In the genomic region with DNA sequence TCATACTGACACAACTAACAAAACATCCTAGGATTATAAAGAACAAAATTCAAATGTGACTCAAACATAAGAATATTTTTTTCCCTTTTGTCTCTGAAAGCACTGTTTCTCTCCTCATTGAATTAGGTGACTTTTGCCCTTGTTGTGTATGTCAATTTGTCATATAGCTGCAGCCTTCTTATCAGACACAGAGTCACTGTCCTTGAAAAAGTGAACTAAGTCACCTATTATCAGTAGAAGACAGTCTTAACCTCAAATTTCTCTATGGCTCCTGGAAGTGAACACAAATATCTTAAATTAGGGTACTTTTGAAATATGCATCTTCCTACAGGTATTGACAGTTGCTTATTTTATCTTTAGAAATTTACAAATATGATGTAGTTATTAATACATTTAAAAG, we compare ENCODE assay signal across 1 cellular context.
TF ChIP-seq lines count a peak whose summit lies in the region.

No MANE protein-coding gene starts in this region.

TF ChIP-seq in K562, 482 proteins besides CTCF, POLR2A, EP300 and RAD21 (continued from another document):
- TF ChIP-seq, protein P1, sequence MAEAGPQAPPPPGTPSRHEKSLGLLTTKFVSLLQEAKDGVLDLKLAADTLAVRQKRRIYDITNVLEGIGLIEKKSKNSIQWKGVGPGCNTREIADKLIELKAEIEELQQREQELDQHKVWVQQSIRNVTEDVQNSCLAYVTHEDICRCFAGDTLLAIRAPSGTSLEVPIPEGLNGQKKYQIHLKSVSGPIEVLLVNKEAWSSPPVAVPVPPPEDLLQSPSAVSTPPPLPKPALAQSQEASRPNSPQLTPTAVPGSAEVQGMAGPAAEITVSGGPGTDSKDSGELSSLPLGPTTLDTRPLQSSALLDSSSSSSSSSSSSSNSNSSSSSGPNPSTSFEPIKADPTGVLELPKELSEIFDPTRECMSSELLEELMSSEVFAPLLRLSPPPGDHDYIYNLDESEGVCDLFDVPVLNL (CRISPR knock-in tag; IDR thresholded peaks at IDR 0.05; ENCODE audit: low read depth) = no peak
- TF ChIP-seq, protein P2, sequence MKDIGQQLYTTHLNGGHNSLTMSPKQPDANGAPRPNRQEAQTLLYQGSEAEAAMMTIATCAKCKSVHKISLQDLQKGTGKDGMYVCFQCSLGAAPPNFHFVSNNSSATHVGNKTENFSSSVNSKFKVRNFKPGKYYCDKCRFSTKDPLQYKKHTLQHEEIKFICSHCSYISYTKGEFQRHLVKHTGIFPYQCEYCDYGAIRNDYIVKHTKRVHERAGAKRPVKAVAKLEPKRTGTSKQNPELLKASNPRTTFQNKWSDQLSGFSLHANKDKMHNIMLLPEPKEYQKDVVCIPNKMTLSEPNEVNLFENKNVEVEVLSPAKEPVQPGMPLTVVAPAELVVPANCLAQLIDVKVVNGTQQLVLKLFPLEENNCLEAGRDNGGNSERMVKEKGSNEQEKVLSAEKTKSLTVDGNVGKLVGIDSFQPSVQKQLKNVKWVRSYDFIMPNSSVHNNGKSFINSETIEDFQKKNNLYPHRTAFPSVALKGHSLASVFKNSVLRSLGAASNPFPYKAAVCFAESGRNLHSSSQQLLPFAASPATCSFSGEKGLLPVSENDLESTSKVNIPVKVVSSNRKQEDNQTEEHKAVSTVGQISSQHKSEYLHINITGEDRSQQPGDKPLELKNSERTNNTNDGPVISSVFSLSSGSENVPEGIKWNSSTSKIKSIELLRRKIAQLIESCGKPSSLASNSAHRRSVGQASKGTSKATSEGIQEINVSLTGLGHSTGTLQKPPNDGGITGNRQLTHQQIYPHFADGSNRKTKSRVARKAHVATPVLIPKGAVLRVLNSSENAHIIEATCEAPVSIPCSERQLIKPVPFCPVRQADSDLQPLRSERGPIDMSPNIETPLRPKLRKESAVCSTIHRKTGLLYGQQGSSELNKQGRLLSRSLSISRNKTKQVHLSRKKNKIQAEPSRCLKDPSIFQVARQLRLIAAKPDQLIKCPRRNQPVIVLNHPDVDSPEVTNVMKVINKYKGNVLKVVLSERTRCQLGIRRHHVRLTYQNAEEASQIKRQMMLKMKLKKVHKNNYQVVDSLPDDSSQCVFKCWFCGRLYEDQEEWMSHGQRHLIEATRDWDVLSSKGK (CRISPR knock-in tag; IDR thresholded peaks at IDR 0.05) = no peak
- TF ChIP-seq ZBTB8A (IDR thresholded peaks at IDR 0.05; ENCODE audit: partially characterized antibody) (no peak), HDAC8 (tag; IDR thresholded peaks at IDR 0.05) (no peak), CBFA2T3 (IDR thresholded peaks at IDR 0.05) (peak; percentile 79), MEF2A (IDR thresholded peaks at IDR 0.05; ENCODE audit: control insufficient read depth, low read depth, low read length) (no peak), FOXA3 (CRISPR knock-in tag; conservative IDR thresholded peaks at IDR 0.05 in 1 of 2, IDR thresholded peaks at IDR 0.05 in 1 of 2) (0 out of 4 replicates have a peak, but pooled peaks of 1 of the 2 experiments have one; percentile 21), DPF2 (IDR thresholded peaks at IDR 0.05) (peak; percentile 70), TAL1 (IDR thresholded peaks at IDR 0.05) (peak; percentile 67), NCOR1 (IDR thresholded peaks at IDR 0.05) (peak; percentile 44), KDM4B (IDR thresholded peaks at IDR 0.05; ENCODE audit: borderline replicate concordance in 2 of 2, low read depth in 1 of 2) (no peak), CBFA2T2 (conservative IDR thresholded peaks at IDR 0.05) (peak; percentile 58), TCF3 (CRISPR knock-in tag; IDR thresholded peaks at IDR 0.05) (peak; percentile 84), TCF7L2 (IDR thresholded peaks at IDR 0.05; ENCODE audit: low read depth, low read length) (no peak), TRIM24 (IDR thresholded peaks at IDR 0.05) (no peak), NFXL1 (CRISPR knock-in tag; IDR thresholded peaks at IDR 0.05) (no peak), MEIS2 (IDR thresholded peaks at IDR 0.05; ENCODE audit: partially characterized antibody) (peak; percentile 62), HDAC1 (IDR thresholded peaks at IDR 0.05) (0 out of 4 replicates have a peak, but pooled peaks of 1 of the 2 experiments have one; percentile 10), NFIX (CRISPR knock-in tag; IDR thresholded peaks at IDR 0.05; ENCODE audit: low read depth) (no peak), ZNF717 (CRISPR knock-in tag; IDR thresholded peaks at IDR 0.05) (no peak), HNRNPLL (IDR thresholded peaks at IDR 0.05; ENCODE audit: low read depth, low read length, poor library complexity, severe bottlenecking) (no peak), KDM1A (IDR thresholded peaks at IDR 0.05) (0 out of 4 replicates have a peak, but pooled peaks of 1 of the 2 experiments have one; percentile 12), POLR2AphosphoS5 (IDR thresholded peaks at IDR 0.05; ENCODE audit: control insufficient read depth, insufficient read depth, low read depth, low read length) (0 out of 2 replicates have a peak, but pooled peaks have one; percentile 17), ZSCAN32 (CRISPR knock-in tag; IDR thresholded peaks at IDR 0.05) (no peak), ZNF561 (CRISPR knock-in tag; conservative IDR thresholded peaks at IDR 0.05) (no peak), ESRRA (IDR thresholded peaks at IDR 0.05; ENCODE audit: borderline replicate concordance, low read depth) (peak; percentile 37; the same call in 1 of the 2 replicates), ARID1B (IDR thresholded peaks at IDR 0.05) (peak; percentile 79), ZFP36 (IDR thresholded peaks at IDR 0.05; ENCODE audit: low read depth, low read length, partially characterized antibody) (no peak), BMI1 (IDR thresholded peaks at IDR 0.05; ENCODE audit: low read length) (no peak), PRMT5 (CRISPR knock-in tag; IDR thresholded peaks at IDR 0.05) (no peak), PML (IDR thresholded peaks at IDR 0.05; ENCODE audit: low read length) (0 out of 2 replicates have a peak, but pooled peaks have one; percentile 24), FOXK2 (conservative IDR thresholded peaks at IDR 0.05 in 1 of 2, IDR thresholded peaks at IDR 0.05 in 1 of 2; ENCODE audit: low read depth in 2 of 2) (0 out of 4 replicates have a peak, but pooled peaks of 1 of the 2 experiments have one; percentile 39), CBX3 (IDR thresholded peaks at IDR 0.05; ENCODE audit: borderline replicate concordance in 1 of 2, low read length in 2 of 2) (no peak)
- TF ChIP-seq, protein P3, sequence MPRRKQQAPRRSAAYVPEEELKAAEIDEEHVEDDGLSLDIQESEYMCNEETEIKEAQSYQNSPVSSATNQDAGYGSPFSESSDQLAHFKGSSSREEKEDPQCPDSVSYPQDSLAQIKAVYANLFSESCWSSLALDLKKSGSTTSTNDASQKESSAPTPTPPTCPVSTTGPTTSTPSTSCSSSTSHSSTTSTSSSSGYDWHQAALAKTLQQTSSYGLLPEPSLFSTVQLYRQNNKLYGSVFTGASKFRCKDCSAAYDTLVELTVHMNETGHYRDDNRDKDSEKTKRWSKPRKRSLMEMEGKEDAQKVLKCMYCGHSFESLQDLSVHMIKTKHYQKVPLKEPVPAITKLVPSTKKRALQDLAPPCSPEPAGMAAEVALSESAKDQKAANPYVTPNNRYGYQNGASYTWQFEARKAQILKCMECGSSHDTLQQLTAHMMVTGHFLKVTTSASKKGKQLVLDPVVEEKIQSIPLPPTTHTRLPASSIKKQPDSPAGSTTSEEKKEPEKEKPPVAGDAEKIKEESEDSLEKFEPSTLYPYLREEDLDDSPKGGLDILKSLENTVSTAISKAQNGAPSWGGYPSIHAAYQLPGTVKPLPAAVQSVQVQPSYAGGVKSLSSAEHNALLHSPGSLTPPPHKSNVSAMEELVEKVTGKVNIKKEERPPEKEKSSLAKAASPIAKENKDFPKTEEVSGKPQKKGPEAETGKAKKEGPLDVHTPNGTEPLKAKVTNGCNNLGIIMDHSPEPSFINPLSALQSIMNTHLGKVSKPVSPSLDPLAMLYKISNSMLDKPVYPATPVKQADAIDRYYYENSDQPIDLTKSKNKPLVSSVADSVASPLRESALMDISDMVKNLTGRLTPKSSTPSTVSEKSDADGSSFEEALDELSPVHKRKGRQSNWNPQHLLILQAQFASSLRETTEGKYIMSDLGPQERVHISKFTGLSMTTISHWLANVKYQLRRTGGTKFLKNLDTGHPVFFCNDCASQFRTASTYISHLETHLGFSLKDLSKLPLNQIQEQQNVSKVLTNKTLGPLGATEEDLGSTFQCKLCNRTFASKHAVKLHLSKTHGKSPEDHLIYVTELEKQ (CRISPR knock-in tag; IDR thresholded peaks at IDR 0.05) = no peak
- TF ChIP-seq, protein P4, sequence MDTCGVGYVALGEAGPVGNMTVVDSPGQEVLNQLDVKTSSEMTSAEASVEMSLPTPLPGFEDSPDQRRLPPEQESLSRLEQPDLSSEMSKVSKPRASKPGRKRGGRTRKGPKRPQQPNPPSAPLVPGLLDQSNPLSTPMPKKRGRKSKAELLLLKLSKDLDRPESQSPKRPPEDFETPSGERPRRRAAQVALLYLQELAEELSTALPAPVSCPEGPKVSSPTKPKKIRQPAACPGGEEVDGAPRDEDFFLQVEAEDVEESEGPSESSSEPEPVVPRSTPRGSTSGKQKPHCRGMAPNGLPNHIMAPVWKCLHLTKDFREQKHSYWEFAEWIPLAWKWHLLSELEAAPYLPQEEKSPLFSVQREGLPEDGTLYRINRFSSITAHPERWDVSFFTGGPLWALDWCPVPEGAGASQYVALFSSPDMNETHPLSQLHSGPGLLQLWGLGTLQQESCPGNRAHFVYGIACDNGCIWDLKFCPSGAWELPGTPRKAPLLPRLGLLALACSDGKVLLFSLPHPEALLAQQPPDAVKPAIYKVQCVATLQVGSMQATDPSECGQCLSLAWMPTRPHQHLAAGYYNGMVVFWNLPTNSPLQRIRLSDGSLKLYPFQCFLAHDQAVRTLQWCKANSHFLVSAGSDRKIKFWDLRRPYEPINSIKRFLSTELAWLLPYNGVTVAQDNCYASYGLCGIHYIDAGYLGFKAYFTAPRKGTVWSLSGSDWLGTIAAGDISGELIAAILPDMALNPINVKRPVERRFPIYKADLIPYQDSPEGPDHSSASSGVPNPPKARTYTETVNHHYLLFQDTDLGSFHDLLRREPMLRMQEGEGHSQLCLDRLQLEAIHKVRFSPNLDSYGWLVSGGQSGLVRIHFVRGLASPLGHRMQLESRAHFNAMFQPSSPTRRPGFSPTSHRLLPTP (IDR thresholded peaks at IDR 0.05; ENCODE audit: borderline replicate concordance, extremely low read depth, insufficient read length) = no peak
- TF ChIP-seq, protein P5, sequence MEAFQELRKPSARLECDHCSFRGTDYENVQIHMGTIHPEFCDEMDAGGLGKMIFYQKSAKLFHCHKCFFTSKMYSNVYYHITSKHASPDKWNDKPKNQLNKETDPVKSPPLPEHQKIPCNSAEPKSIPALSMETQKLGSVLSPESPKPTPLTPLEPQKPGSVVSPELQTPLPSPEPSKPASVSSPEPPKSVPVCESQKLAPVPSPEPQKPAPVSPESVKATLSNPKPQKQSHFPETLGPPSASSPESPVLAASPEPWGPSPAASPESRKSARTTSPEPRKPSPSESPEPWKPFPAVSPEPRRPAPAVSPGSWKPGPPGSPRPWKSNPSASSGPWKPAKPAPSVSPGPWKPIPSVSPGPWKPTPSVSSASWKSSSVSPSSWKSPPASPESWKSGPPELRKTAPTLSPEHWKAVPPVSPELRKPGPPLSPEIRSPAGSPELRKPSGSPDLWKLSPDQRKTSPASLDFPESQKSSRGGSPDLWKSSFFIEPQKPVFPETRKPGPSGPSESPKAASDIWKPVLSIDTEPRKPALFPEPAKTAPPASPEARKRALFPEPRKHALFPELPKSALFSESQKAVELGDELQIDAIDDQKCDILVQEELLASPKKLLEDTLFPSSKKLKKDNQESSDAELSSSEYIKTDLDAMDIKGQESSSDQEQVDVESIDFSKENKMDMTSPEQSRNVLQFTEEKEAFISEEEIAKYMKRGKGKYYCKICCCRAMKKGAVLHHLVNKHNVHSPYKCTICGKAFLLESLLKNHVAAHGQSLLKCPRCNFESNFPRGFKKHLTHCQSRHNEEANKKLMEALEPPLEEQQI (IDR thresholded peaks at IDR 0.05) = 0 out of 2 replicates have a peak, but pooled peaks have one; percentile 13
- TF ChIP-seq, protein P6, sequence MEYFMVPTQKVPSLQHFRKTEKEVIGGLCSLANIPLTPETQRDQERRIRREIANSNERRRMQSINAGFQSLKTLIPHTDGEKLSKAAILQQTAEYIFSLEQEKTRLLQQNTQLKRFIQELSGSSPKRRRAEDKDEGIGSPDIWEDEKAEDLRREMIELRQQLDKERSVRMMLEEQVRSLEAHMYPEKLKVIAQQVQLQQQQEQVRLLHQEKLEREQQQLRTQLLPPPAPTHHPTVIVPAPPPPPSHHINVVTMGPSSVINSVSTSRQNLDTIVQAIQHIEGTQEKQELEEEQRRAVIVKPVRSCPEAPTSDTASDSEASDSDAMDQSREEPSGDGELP (CRISPR knock-in tag; IDR thresholded peaks at IDR 0.05; ENCODE audit: borderline replicate concordance) = no peak
- TF ChIP-seq, protein P7, sequence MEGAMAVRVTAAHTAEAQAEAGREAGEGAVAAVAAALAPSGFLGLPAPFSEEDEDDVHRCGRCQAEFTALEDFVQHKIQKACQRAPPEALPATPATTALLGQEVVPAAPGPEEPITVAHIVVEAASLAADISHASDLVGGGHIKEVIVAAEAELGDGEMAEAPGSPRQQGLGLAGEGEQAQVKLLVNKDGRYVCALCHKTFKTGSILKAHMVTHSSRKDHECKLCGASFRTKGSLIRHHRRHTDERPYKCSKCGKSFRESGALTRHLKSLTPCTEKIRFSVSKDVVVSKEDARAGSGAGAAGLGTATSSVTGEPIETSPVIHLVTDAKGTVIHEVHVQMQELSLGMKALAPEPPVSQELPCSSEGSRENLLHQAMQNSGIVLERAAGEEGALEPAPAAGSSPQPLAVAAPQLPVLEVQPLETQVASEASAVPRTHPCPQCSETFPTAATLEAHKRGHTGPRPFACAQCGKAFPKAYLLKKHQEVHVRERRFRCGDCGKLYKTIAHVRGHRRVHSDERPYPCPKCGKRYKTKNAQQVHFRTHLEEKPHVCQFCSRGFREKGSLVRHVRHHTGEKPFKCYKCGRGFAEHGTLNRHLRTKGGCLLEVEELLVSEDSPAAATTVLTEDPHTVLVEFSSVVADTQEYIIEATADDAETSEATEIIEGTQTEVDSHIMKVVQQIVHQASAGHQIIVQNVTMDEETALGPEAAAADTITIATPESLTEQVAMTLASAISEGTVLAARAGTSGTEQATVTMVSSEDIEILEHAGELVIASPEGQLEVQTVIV (CRISPR knock-in tag; IDR thresholded peaks at IDR 0.05; ENCODE audit: borderline replicate concordance) = no peak
